Comparison of ENCODE assay signal across 1 cellular context in the genomic region with DNA sequence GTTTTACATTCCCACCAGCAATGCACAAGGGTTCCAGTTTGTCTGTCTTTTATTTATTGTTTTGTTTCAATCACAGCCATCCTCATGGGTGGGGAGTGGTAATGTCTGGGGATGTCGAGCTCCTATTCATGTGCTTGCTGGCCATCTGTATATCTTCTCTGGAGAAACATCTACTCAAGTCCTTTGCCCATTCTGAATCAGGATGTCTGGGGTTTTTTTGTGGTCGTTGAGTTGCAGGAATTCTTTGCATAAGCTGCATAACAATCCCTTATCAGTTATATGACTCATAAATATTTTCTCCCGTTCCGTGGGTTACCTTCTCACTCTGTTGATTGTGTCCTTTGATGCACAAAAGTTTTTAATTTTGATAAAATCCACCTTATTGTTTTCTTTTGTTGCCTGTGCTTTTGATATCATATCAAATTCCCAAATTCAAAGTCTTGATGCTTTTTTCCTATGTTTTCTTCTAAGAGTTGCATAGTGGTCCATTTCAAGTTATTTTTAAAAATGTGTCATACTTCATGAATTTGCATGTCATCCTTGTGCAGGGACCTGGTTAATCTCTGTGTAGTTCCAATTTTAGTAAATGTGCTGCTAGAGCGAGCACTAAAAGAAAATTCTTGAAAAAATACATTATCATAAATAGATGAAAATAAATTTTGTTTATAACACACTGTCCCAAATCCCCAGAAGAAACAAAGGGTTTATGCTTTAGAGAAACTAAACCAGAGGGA.
A peak's percentile ranks its signal among the peaks of the same experiment; 100 is the strongest.
TF ChIP-seq lines count a peak whose summit lies in the region.

No MANE protein-coding gene starts in this region.

TF ChIP-seq in endothelial cell of umbilical vein, 7 proteins besides CTCF, POLR2A, EP300 and RAD21:
- TF ChIP-seq FOS (IDR thresholded peaks at IDR 0.05; ENCODE audit: borderline replicate concordance, insufficient read depth, low read length) (peak; percentile 61), EZH2 (IDR thresholded peaks at IDR 0.05; ENCODE audit: borderline replicate concordance, low read depth, low read length, severe bottlenecking) (no peak), MYC (IDR thresholded peaks at IDR 0.05; ENCODE audit: low read depth, low read length) (no peak), POLR2AphosphoS5 (IDR thresholded peaks at IDR 0.05; ENCODE audit: insufficient read depth, low read depth, low read length) (no peak), GATA2 (IDR thresholded peaks at IDR 0.05; ENCODE audit: insufficient read depth, insufficient read length, low read depth, low read length) (peak; percentile 65)
